In the genomic region with DNA sequence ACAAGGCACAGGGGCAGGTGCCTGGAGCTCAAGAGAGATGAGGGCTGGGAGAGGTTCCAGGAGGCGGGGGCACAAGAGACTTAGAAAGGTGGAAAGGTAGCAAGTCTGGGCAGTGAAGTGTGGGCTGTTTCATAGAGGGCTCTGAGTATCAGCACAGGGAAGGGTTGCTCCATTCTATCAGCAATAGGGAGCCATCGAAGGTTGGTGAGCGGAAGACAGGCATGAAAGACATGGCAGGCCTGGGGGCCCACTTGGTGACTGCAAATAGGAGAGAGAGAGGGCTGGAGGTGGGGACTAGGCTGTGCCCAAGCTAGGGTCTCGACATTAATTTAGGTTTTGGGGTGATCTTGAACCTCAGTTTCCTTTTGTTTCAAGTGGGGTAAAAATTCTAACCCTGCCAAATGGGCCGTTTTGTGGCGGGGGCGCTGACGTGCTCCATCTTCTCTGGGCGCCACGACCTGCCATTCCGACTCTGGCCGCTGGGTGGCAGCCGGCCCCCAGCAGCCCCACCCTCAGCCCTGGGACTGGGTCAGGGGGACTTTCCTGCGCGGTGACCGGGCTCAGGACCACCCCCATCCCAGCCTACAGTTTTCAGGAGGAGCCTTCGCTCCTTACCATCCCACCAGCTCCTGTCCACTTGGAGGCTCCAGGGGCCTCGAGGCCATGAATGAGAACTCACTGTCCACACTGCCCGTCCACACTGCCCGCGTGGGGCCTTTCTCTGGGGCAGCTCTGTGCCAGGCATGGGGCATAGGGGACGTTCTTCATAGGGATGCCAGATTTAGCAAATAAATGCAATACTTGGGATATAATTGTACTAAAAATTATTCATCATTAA, we compare ENCODE assay signal across 8 cellular contexts. TPM values are rescaled to one million over a fixed set of nuclear protein-coding genes. Genes with fewer than 3 reads are reported as not detected.
A peak's percentile ranks its signal among the peaks of the same experiment; 100 is the strongest.
DNase-seq lines count a peak whose midpoint lies in the region; ATAC-seq, FAIRE-seq and TF ChIP-seq lines count a peak whose summit lies in the region.

No MANE protein-coding gene starts in this region.

- H3K27me3 ChIP-seq in bronchial epithelial cell (ENCODE audit: control insufficient read depth, insufficient read depth, low read length) (peaks cover 6% of the 10 kb centered on the region), left lung (no peaks in the 10 kb centered on the region)

- no peaks in the 10 kb centered on the region for H3K9me3 Mint-ChIP-seq in activated B cell treated with CpG ODN at 0.5 μM for 24 hours

- no peak overlapping the region for H3K4me3 Mint-ChIP-seq in activated B cell treated with CpG ODN at 0.5 μM for 24 hours

- ATAC-seq in activated B cell treated with CpG ODN at 0.5 μM for 24 hours (ENCODE audit: low read depth): peak; percentile 62
- peak; percentile 78 for ATAC-seq in left lung

- TF ChIP-seq CTCF in activated B cell treated with CpG ODN at 0.5 μM for 24 hours (IDR thresholded peaks at IDR 0.05) (peak; percentile 75), bronchial epithelial cell (IDR thresholded peaks at IDR 0.05; ENCODE audit: insufficient read depth, low read length, severe bottlenecking) (peak; percentile 92), left lung (IDR thresholded peaks at IDR 0.05) (peak; percentile 96)

- no peaks in the 10 kb centered on the region for H3K36me3 ChIP-seq in bronchial epithelial cell (ENCODE audit: control insufficient read depth, insufficient read depth, low read length)
- H3K36me3 ChIP-seq in left lung: no peaks in the 10 kb centered on the region

- no peaks in the 10 kb centered on the region for H3K9me3 ChIP-seq in left lung

- peaks cover 25% of the 10 kb centered on the region for H3K27me3 Mint-ChIP-seq in activated B cell treated with CpG ODN at 0.5 μM for 24 hours

- intact Hi-C loops in activated B cell treated with CpG ODN at 0.5 μM for 24 hours (cut with micrococcal nuclease) (loop anchor here (1.0 kb wide), 2 partner anchors 284 to 360 kb away; no protein-coding TSS in a partner anchor), left lung (cut with DNase I) (loop anchor here in 1 of 2 donors (10.0 kb wide), 1 partner anchor 359 kb away; no protein-coding TSS in a partner anchor)

- no peak overlapping the region for H3K27ac ChIP-seq in left lung

- no peaks in the 10 kb centered on the region for H3K4me1 ChIP-seq in left lung

- no peak for FAIRE-seq in bronchial epithelial cell (lab: Jason Lieb, UNC)

- POLR2A ChIA-PET in activated B cell treated with CpG ODN at 0.5 μM for 24 hours (lab: Charles Lee): no interaction called here

- H3K4me3 ChIP-seq in bronchial epithelial cell (ENCODE audit: low read depth, low read length): no peak overlapping the region
- H3K4me3 ChIP-seq in left lung: no peak overlapping the region

- DNase-seq in COLO668 (lab: John Stamatoyannopoulos, UW; ENCODE audit: unreplicated experiment): peak; percentile 16
- peak; percentile 37 for DNase-seq in HPDE6-E6E7 (ENCODE audit: extremely low spot score)
- peak; percentile 52 for DNase-seq in activated B cell treated with CpG ODN at 0.5 μM for 24 hours
- no peak for DNase-seq in bronchial epithelial cell (ENCODE audit: low read depth)
- DNase-seq in left lung: peak in 1 of 2 donors; percentile 90
- DNase-seq in stimulated activated CD8-positive, alpha-beta memory T cell treated with anti-CD3 and anti-CD28 coated beads, Interleukin-12 subunit alpha, Interleukin-12 subunit beta, amount 100 ng/mL, for 1 hour (ENCODE audit: low read depth): peak; percentile 10
- no peak for DNase-seq in SW480 (ENCODE audit: low spot score)
- DNase-seq in putamen (ENCODE audit: low spot score): no peak

- H3K36me3 Mint-ChIP-seq in activated B cell treated with CpG ODN at 0.5 μM for 24 hours (ENCODE audit: low read depth): no peaks in the 10 kb centered on the region

- CTCF ChIA-PET in activated B cell treated with CpG ODN at 0.5 μM for 24 hours (lab: Charles Lee): interaction anchor here (1.1 kb wide), 1 partner anchor 358 kb away, joined by 3 read pairs; no protein-coding TSS in a partner anchor

- no peak overlapping the region for H3K27ac Mint-ChIP-seq in activated B cell treated with CpG ODN at 0.5 μM for 24 hours

- H3K4me1 Mint-ChIP-seq in activated B cell treated with CpG ODN at 0.5 μM for 24 hours: peaks cover 5% of the 10 kb centered on the region

RNA-seq across cellular contexts. Expression of gene PCBD1, which starts 37.2 kb away (rescaled TPM):
- total RNA-seq in activated B cell treated with CpG ODN at 0.5 μM for 24 hours (37.3 and 41.4 TPM in 2 replicates), bronchial epithelial cell (16.1 and 31.7 TPM in 2 replicates), left lung (100 to 1,000 TPM in 1 of 2 donors, 10 to 100 TPM in 1; 91.6 to 112 TPM)

Comparison
In these comparisons a context has a peak if more than half of its experiments do, and no peak if none do; other contexts are left out.
1. DNase-seq: peak in COLO668 (single experiment), HPDE6-E6E7 (single experiment), activated B cell treated with CpG ODN at 0.5 μM for 24 hours (single experiment) and stimulated activated CD8-positive, alpha-beta memory T cell treated with anti-CD3 and anti-CD28 coated beads, Interleukin-12 subunit alpha, Interleukin-12 subunit beta, amount 100 ng/mL, for 1 hour (single experiment); none in bronchial epithelial cell (single experiment), SW480 (single experiment) and putamen (single experiment).
2. Peak in every context shown above with its lines, with median percentiles within 50 percentile points of each other: CTCF ChIP-seq.